ENCODE assay signal across 8 cellular contexts in genomic region chr13:42991892-42992584, GRCh38. TPM values are rescaled to one million over a fixed set of nuclear protein-coding genes. Genes with fewer than 3 reads are reported as not detected.
DNase-seq lines count a peak whose midpoint lies in the region; ATAC-seq and TF ChIP-seq lines count a peak whose summit lies in the region.

Gene EPSTI1 (minus strand): TSS chr13:42992241. CDS start chr13:42992165, 76 bp downstream.

- RAD21 ChIA-PET in HCT116 (lab: Charles Lee; ENCODE audit: low non-redundant PET in 1 of 2, low total read pairs in 2 of 2, uncharacterized antibody in 2 of 2, unreplicated experiment in 2 of 2), result no interaction called here

- no peaks in the 10 kb centered on the region for H4K20me1 ChIP-seq in HCT116 (ENCODE audit: insufficient read depth)

- ATAC-seq in HCT116, result peak; percentile 73

- TF ChIP-seq CTCF in GM12864 (IDR thresholded peaks at IDR 0.05; ENCODE audit: low read depth, low read length, missing control alignments) (no peak), HCT116 (IDR thresholded peaks at IDR 0.05 in 2 of 3, conservative IDR thresholded peaks at IDR 0.05 in 1 of 3; ENCODE audit: borderline replicate concordance in 1 of 3, insufficient read depth in 1 of 3, low read depth in 2 of 3, low read length in 2 of 3) (no peak)

- no peaks in the 10 kb centered on the region for H3K9me3 ChIP-seq in HCT116 (ENCODE audit: control insufficient read depth in 1 of 2, insufficient read depth in 1 of 2, low read depth in 1 of 2, low read length in 2 of 2)
- no peaks in the 10 kb centered on the region for H3K9me3 ChIP-seq in muscle layer of duodenum (ENCODE audit: control insufficient read depth in 1 of 2, low read length in 2 of 2)

- H3K4me1 ChIP-seq in HCT116 (ENCODE audit: control insufficient read depth in 1 of 2, insufficient read depth in 2 of 2, low read length in 2 of 2) (peaks cover 0 to 24% of the 10 kb centered on the region in 2 experiments; a peak in 2 of 4 replicates), muscle layer of duodenum (ENCODE audit: control insufficient read depth in 1 of 2, insufficient read depth in 2 of 2, low read length in 2 of 2) (peaks cover 3 to 8% of the 10 kb centered on the region in 2 donors)

- BruUV-seq in HCT116 (replicated peaks; lab: Mats Ljungman, UMichigan), result no TSS peak

- H3K79me2 ChIP-seq in HCT116 (ENCODE audit: insufficient read depth, low read length), result no peaks in the 10 kb centered on the region

- peak; percentile 62 for DNase-seq in GM12864 (ENCODE audit: low read depth)
- DNase-seq in HCT116 (ENCODE audit: low read depth, low spot score), result no peak
- peak; percentile 55 for DNase-seq in MV-4-11 (lab: John Stamatoyannopoulos, UW)
- peak; percentile 66 for DNase-seq in activated T-cell treated with anti-CD3 and anti-CD28 coated beads for 24 hours (ENCODE audit: low read depth)
- peak; percentile 79 to 80 for DNase-seq in erythroblast (lab: John Stamatoyannopoulos, UW)
- peak; percentile 41 to 62 for DNase-seq in stimulated activated CD8-positive, alpha-beta memory T cell treated with anti-CD3 and anti-CD28 coated beads, Interleukin-7, amount 100 ng/mL, for 48 hours (ENCODE audit: extremely low read depth in 1 of 2, low read depth in 1 of 2)
- DNase-seq in NCI-H226, result no peak

- peak within 1 kb of the TSS; percentile 63 for H3K4me3 ChIP-seq in GM12864 (ENCODE audit: low read depth, low read length)
- H3K4me3 ChIP-seq in HCT116 (replicated peaks in 1 of 2; ENCODE audit: low read depth in 1 of 2, low read length in 2 of 2), result peak within 1 kb of the TSS; percentile 35 to 54
- peak within 1 kb of the TSS; percentile 80 to 83 for H3K4me3 ChIP-seq in muscle layer of duodenum (ENCODE audit: low read depth in 1 of 2, low read length in 2 of 2)

- TF ChIP-seq RAD21 in HCT116 (IDR thresholded peaks at IDR 0.05; ENCODE audit: low read depth), result no peak

- POLR2A ChIA-PET in HCT116 (lab: Charles Lee), result no interaction called here

- no peaks in the 10 kb centered on the region for H3K9me2 ChIP-seq in HCT116 (ENCODE audit: insufficient read depth)

- TF ChIP-seq POLR2A in HCT116 (IDR thresholded peaks at IDR 0.05; ENCODE audit: borderline replicate concordance, extremely low read depth, insufficient read depth, insufficient read length) (no peak), erythroblast (IDR thresholded peaks at IDR 0.05; ENCODE audit: low read length) (peak; percentile 41)

- H3K36me3 ChIP-seq in HCT116 (ENCODE audit: control insufficient read depth in 1 of 2, insufficient read depth in 2 of 2, low read length in 2 of 2), result no peaks in the 10 kb centered on the region
- no peaks in the 10 kb centered on the region for H3K36me3 ChIP-seq in muscle layer of duodenum (ENCODE audit: control insufficient read depth in 1 of 2, insufficient read depth in 2 of 2, low read length in 2 of 2)

- peak within 1 kb of the TSS; percentile 63 for H2AFZ ChIP-seq in HCT116 (ENCODE audit: low read depth, low read length, poor library complexity, severe bottlenecking)

- H3K27me3 ChIP-seq in HCT116 (ENCODE audit: insufficient read depth, low read length), result no peaks in the 10 kb centered on the region
- no peaks in the 10 kb centered on the region for H3K27me3 ChIP-seq in muscle layer of duodenum (ENCODE audit: low read depth, low read length)

- intact Hi-C loops in HCT116 (cut with micrococcal nuclease), result no loop called here

- peak within 1 kb of the TSS; percentile 37 for H3K9ac ChIP-seq in HCT116 (ENCODE audit: low read length)

- peak within 1 kb of the TSS; percentile 68 for H3K4me2 ChIP-seq in HCT116 (ENCODE audit: low read length)

- no peak within 1 kb of the TSS for H3K27ac ChIP-seq in HCT116 (ENCODE audit: low read depth, low read length)
- peak within 1 kb of the TSS; percentile 90 for H3K27ac ChIP-seq in muscle layer of duodenum (ENCODE audit: low read length)

- CTCF ChIA-PET in HCT116 (lab: Charles Lee), result interaction anchor here (1.0 to 1.3 kb wide), 2 partner anchors 22 to 24 kb away, joined by 3 read pairs; no protein-coding TSS in a partner anchor

TF ChIP-seq in HCT116, 20 proteins besides CTCF, POLR2A, EP300 and RAD21:
- TF ChIP-seq SIN3A (IDR thresholded peaks at IDR 0.05; ENCODE audit: low read depth) (no peak), POLR2AphosphoS5 (IDR thresholded peaks at IDR 0.05; ENCODE audit: low read depth, low read length) (no peak), CBX3 (IDR thresholded peaks at IDR 0.05; ENCODE audit: low read depth) (no peak), SP1 (IDR thresholded peaks at IDR 0.05; ENCODE audit: low read depth) (no peak), TCF7L2 (IDR thresholded peaks at IDR 0.05; ENCODE audit: borderline replicate concordance, extremely low read depth, insufficient read depth, insufficient read length) (no peak), REST (IDR thresholded peaks at IDR 0.05; ENCODE audit: low read depth) (no peak), FOSL1 (IDR thresholded peaks at IDR 0.05; ENCODE audit: low read depth) (no peak), EZH2phosphoT487 (IDR thresholded peaks at IDR 0.05; ENCODE audit: borderline replicate concordance) (no peak)

RNA-seq across cellular contexts. Expression of gene EPSTI1, which starts in this region (rescaled TPM):
- total RNA-seq in HCT116 (2021; ENCODE audit: unreplicated experiment), result 0.69 TPM
- polyA plus RNA-seq in HCT116 (2012), result 0.24 and 0.52 TPM in 2 replicates

Comparison
In these comparisons a context has a peak if more than half of its experiments do, and no peak if none do; other contexts are left out.
1. Peak in ATAC-seq, H3K4me3 ChIP-seq, H3K9ac ChIP-seq and H3K4me2 ChIP-seq in HCT116; RNA of the gene not detected or under 1 TPM.
2. DNase-seq: peak in GM12864 (single experiment), MV-4-11 (single experiment), activated T-cell treated with anti-CD3 and anti-CD28 coated beads for 24 hours (single experiment), erythroblast (2 of 2) and stimulated activated CD8-positive, alpha-beta memory T cell treated with anti-CD3 and anti-CD28 coated beads, Interleukin-7, amount 100 ng/mL, for 48 hours (2 of 2); none in HCT116 (single experiment) and NCI-H226 (single experiment).
3. Peak in every context shown above with its lines, with median percentiles within 50 percentile points of each other: H3K4me3 ChIP-seq.